ENCODE assay signal across 1 cellular context in the genomic region with DNA sequence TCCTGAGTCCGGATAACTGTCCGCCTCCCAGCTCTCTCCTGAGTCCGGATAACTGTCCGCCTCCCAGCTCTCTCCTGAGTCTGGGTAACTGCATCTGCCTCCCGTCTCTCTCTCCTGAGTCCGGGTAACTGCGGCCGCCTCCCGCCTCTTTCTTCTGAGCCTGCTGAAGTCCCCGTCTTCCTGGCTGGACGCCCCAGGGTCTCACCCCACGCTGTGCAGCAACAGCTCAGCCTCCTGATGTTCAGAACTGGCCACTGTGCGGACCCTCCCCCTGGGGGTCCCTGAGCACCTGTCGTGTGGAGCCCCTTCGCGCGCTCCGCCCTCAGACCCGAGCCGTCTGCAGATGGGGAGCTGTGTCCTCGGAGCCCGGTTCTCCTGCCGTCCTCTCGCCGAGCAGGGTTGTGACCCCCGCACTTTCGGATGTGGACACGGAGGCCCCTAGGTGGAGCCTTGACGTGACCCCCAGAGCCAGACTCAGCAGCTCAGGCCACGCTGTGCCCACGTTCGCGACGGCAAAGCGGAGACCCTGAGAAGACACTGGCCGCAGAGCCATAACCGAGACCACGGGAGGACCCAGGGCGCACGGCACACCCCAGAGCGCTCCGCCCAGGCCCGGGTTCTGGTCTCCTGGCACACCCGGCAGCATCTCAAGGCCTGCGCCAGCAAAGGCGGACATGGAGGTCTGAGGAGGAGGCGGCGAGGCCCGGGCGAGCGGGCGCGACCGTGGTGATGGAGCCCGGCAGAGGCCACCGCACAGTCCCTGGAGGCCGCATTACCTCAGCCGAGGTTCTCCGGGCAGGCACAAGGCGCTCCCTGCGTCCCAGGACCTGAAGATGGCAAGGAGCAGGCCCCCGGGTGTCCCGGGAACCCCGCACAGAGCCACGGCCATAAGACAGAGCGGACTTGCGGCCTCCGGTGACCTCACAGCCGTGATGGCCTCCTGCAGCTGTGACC.
TF ChIP-seq lines count a peak whose summit lies in the region.

No MANE protein-coding gene starts in this region.

TF ChIP-seq in IMR-90, 13 proteins besides CTCF, POLR2A, EP300 and RAD21:
- TF ChIP-seq RCOR1 (IDR thresholded peaks at IDR 0.05; ENCODE audit: insufficient replicate concordance, low read length) (no peak), RFX5 (IDR thresholded peaks at IDR 0.05; ENCODE audit: low read depth, low read length) (no peak), MAZ (IDR thresholded peaks at IDR 0.05; ENCODE audit: borderline replicate concordance, low read depth, low read length) (no peak), MXI1 (IDR thresholded peaks at IDR 0.05; ENCODE audit: borderline replicate concordance, low read depth, low read length) (no peak), CEBPB (IDR thresholded peaks at IDR 0.05; ENCODE audit: low read depth, low read length) (no peak), FOS (IDR thresholded peaks at IDR 0.05; ENCODE audit: low read depth, low read length) (no peak), SMC3 (IDR thresholded peaks at IDR 0.05; ENCODE audit: low read depth, low read length) (no peak), CHD1 (IDR thresholded peaks at IDR 0.05; ENCODE audit: low read depth, low read length) (no peak), MAFK (IDR thresholded peaks at IDR 0.05; ENCODE audit: low read depth, low read length) (no peak), BHLHE40 (IDR thresholded peaks at IDR 0.05; ENCODE audit: low read depth, low read length) (no peak), NFE2L2 (IDR thresholded peaks at IDR 0.05; ENCODE audit: low read depth, low read length) (no peak)
- TF ChIP-seq, protein P1, sequence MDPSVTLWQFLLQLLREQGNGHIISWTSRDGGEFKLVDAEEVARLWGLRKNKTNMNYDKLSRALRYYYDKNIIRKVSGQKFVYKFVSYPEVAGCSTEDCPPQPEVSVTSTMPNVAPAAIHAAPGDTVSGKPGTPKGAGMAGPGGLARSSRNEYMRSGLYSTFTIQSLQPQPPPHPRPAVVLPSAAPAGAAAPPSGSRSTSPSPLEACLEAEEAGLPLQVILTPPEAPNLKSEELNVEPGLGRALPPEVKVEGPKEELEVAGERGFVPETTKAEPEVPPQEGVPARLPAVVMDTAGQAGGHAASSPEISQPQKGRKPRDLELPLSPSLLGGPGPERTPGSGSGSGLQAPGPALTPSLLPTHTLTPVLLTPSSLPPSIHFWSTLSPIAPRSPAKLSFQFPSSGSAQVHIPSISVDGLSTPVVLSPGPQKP (IDR thresholded peaks at IDR 0.05; ENCODE audit: borderline replicate concordance, low read depth, low read length), result no peak
- TF ChIP-seq, protein P2, sequence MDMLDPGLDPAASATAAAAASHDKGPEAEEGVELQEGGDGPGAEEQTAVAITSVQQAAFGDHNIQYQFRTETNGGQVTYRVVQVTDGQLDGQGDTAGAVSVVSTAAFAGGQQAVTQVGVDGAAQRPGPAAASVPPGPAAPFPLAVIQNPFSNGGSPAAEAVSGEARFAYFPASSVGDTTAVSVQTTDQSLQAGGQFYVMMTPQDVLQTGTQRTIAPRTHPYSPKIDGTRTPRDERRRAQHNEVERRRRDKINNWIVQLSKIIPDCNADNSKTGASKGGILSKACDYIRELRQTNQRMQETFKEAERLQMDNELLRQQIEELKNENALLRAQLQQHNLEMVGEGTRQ (IDR thresholded peaks at IDR 0.05; ENCODE audit: low read depth, low read length), result no peak
TF ChIP-seq in IMR-90: peak in this region for 0.
